7 cellular contexts compared by ENCODE assay signal in the genomic region with DNA sequence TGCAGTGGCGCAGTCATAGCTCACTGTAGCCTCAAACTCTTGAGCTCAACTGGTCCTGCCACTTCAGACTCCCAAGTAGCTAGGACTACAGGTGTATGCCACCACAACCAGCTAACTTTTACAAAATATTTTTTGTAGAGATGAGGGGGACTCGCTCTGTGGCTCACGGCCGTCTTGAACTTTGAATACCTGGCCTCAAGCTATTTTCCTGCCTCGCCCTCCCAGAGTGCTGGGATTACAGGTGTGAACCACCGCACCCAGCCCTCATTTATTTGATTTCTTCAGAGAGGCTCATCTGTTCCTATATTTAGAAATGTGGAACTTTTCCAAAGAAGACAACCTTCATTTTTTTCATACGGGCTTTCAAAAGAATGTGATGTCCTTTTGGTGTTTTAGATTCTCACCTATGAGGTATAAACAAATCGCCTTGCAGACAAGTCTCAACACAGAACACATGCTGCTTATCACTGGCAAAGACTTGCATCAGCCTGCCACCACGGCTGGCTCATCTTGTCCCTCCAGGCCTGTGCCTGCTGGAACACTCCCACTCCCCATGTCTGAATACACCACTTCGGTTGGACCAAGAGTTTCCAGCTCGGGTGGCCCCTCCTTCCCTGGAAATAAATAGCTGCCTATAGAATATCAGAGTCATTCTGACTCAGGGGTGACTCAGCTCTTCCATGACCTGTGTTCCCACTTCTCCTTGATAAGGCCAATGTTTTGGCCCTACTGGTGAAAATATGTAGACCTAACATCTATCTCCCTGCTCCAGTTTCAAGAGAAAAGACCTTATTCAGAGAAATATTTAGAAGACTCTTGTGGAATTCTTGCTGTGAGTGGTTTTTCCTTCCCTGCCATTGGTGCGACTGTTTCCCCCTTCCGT.
A peak's percentile ranks its signal among the peaks of the same experiment; 100 is the strongest.
DNase-seq lines count a peak whose midpoint lies in the region; ATAC-seq, FAIRE-seq and TF ChIP-seq lines count a peak whose summit lies in the region.

No MANE protein-coding gene starts in this region.

- H3K4me2 ChIP-seq in K562 (ENCODE audit: insufficient read depth, low read length): peak overlapping the region; percentile 100

- peak overlapping the region; percentile 34 for H3K27ac ChIP-seq in SJCRH30
- H3K27ac ChIP-seq in K562 (ENCODE audit: extremely low read depth, low read depth, low read length): peak overlapping the region; percentile 83
- no peak overlapping the region for H3K27ac ChIP-seq in liver (ENCODE audit: low read depth in 1 of 2, low read length in 2 of 2)

- peaks cover 9% of the 10 kb centered on the region for H3K4me1 ChIP-seq in SJCRH30
- H3K4me1 ChIP-seq in K562 (replicated peaks in 1 of 2; ENCODE audit: control insufficient read depth in 2 of 2, insufficient read depth in 2 of 2, low read length in 2 of 2): peaks cover 57 to 64% of the 10 kb centered on the region in 2 experiments
- H3K4me1 ChIP-seq in liver (ENCODE audit: control insufficient read depth in 4 of 4, insufficient read depth in 4 of 4, low read length in 3 of 4): peaks cover 0 to 4% (median under 1%) of the 10 kb centered on the region in 4 donors

- H3K27me3 ChIP-seq in SJCRH30 (no peaks in the 10 kb centered on the region), K562 (ENCODE audit: control insufficient read depth in 2 of 2, insufficient read depth in 2 of 2, low read length in 2 of 2) (no peaks in the 10 kb centered on the region; a peak in 1 of 5 replicates), liver (ENCODE audit: control insufficient read depth in 4 of 4, insufficient read depth in 4 of 4, low read length in 3 of 4) (no peaks in the 10 kb centered on the region)

- DNase-seq in HFFc6 (peak; percentile 88), SJCRH30 (peak; percentile 55 to 63), K562 (ENCODE audit: extremely low read depth in 1 of 4, low spot score in 3 of 4) (peak; percentile 97 to 100 (median 98)), putamen (ENCODE audit: low spot score) (no peak)
- DNase-seq in stimulated activated CD8-positive, alpha-beta memory T cell treated with anti-CD3 and anti-CD28 coated beads, Interleukin-4, amount 100 ng/mL, for 4 hours (ENCODE audit: low read depth in 2 of 2, low spot score in 1 of 2): peak; percentile 3 to 33

- intact Hi-C loops in K562 (cut with micrococcal nuclease): loop anchor here (1.0 to 2.0 kb wide), 5 partner anchors 9 to 58 kb away; no protein-coding TSS in a partner anchor

- no peaks in the 10 kb centered on the region for H4K20me1 ChIP-seq in K562 (replicated peaks; ENCODE audit: control insufficient read depth, insufficient read depth, low read length)

- ATAC-seq in K562 (peak; percentile 86), GM19455 (IDR thresholded peaks at IDR 0.05; ENCODE audit: unreplicated experiment) (no peak)

- BruUV-seq in K562 (replicated peaks; lab: Mats Ljungman, UMichigan): TSS peak; percentile 84

- peaks cover 17% of the 10 kb centered on the region for H3K36me3 Mint-ChIP-seq in HFFc6 (ENCODE audit: low read depth)

- peak; percentile 96 for FAIRE-seq in K562 (lab: Jason Lieb, UNC)

- H3K4me3 ChIP-seq in SJCRH30: no peak overlapping the region
- H3K4me3 ChIP-seq in K562: peak overlapping the region; percentile 43
- H3K4me3 ChIP-seq in liver (ENCODE audit: low read depth in 1 of 3, low read length in 3 of 3): no peak overlapping the region

- peak; percentile 48 for TF ChIP-seq CTCF in HFFc6 (IDR thresholded peaks at IDR 0.05)
- peak in 2 of 3 experiments; percentile 9 to 43; a peak in 3 of 6 replicates for TF ChIP-seq CTCF in K562 (IDR thresholded peaks at IDR 0.05 in 2 of 3, conservative IDR thresholded peaks at IDR 0.05 in 1 of 3; ENCODE audit: insufficient read depth in 2 of 3, low read depth in 1 of 3, low read length in 3 of 3)
- TF ChIP-seq CTCF in liver (IDR thresholded peaks at IDR 0.05; ENCODE audit: low read depth, low read length, missing input control): no peak

- peaks cover 7% of the 10 kb centered on the region; the same call in 1 of the 2 replicates for H3K9me3 Mint-ChIP-seq in HFFc6

- no peaks in the 10 kb centered on the region for H3K9me3 ChIP-seq in SJCRH30 (replicated peaks)
- no peaks in the 10 kb centered on the region; the same call in 1 of the 2 replicates for H3K9me3 ChIP-seq in K562 (replicated peaks; ENCODE audit: control insufficient read depth, insufficient read depth, low read depth, low read length)
- H3K9me3 ChIP-seq in liver (ENCODE audit: control insufficient read depth in 4 of 4, low read length in 3 of 4): no peaks in the 10 kb centered on the region

- H3K79me2 ChIP-seq in K562 (ENCODE audit: control insufficient read depth, insufficient read depth, low read length): peaks cover 29% of the 10 kb centered on the region

- no peak overlapping the region for H2AFZ ChIP-seq in K562 (ENCODE audit: low read depth, low read length)

- peak overlapping the region; percentile 15 to 84; a peak in 3 of 4 replicates for H3K9ac ChIP-seq in K562 (ENCODE audit: insufficient read depth in 1 of 2, low read depth in 2 of 2, low read length in 2 of 2)
- H3K9ac ChIP-seq in liver (ENCODE audit: low read depth in 1 of 2, low read length in 2 of 2): no peak overlapping the region

- peaks cover 61% of the 10 kb centered on the region for H3K4me1 Mint-ChIP-seq in HFFc6 (ENCODE audit: low read depth)

- H3K27me3 Mint-ChIP-seq in HFFc6 (ENCODE audit: insufficient read depth): no peaks in the 10 kb centered on the region; the same call in 1 of the 2 replicates

- CTCF ChIA-PET in K562 (lab: Yijun Ruan, JAX; ENCODE audit: low intra/inter-chr PET ratio): interaction anchor here (1.0 kb wide), 1 partner anchor 14 kb away, joined by 5 read pairs; no protein-coding TSS in a partner anchor

- peak overlapping the region; percentile 99 for H3K27ac Mint-ChIP-seq in HFFc6

- in situ Hi-C loops in K562 (cut with MboI): no loop called here

- H3K9me1 ChIP-seq in K562 (ENCODE audit: control insufficient read depth, insufficient read depth, low read length): no peaks in the 10 kb centered on the region

- POLR2A ChIA-PET in K562 (lab: Yijun Ruan, JAX): interaction anchor here (0.5 to 6.3 kb wide), 33 partner anchors 9 to 634 kb away, joined by 3 to 80 read pairs (median 5); no protein-coding TSS in a partner anchor

- no peak for TF ChIP-seq POLR2A in K562 (conservative IDR thresholded peaks at IDR 0.05)

- H3K36me3 ChIP-seq in SJCRH30 (no peaks in the 10 kb centered on the region), K562 (ENCODE audit: control insufficient read depth, insufficient read depth, low read length) (no peaks in the 10 kb centered on the region; the same call in 2 of the 3 replicates), liver (ENCODE audit: control insufficient read depth in 4 of 4, insufficient read depth in 3 of 4, low read depth in 1 of 4, low read length in 3 of 4) (no peaks in the 10 kb centered on the region)

- 18% methylated on average over 13 of the region's 13 CpGs for WGBS in K562 (ENCODE audit: insufficient coverage, low coverage, missing lambda C conversion rate)
- 83% methylated on average over 13 of the region's 13 CpGs for WGBS in liver

- TF ChIP-seq RAD21 in K562 (CRISPR knock-in tag; conservative IDR thresholded peaks at IDR 0.05 in 1 of 2, IDR thresholded peaks at IDR 0.05 in 1 of 2) (peak in 1 of 2 experiments; percentile 29; a peak in 3 of 4 replicates), liver (IDR thresholded peaks at IDR 0.05) (no peak)

- peak overlapping the region; percentile 73 for H3K4me3 Mint-ChIP-seq in HFFc6

- peak; percentile 99 for TF ChIP-seq EP300 in K562 (IDR thresholded peaks at IDR 0.05; ENCODE audit: low read length)

TF ChIP-seq in K562, 482 proteins besides CTCF, POLR2A, EP300 and RAD21 (continues in another document):
- no peak for TF ChIP-seq PRMT5 (CRISPR knock-in tag; IDR thresholded peaks at IDR 0.05)
- TF ChIP-seq MTA1 (IDR thresholded peaks at IDR 0.05; ENCODE audit: borderline replicate concordance): no peak
- TF ChIP-seq, protein P1, sequence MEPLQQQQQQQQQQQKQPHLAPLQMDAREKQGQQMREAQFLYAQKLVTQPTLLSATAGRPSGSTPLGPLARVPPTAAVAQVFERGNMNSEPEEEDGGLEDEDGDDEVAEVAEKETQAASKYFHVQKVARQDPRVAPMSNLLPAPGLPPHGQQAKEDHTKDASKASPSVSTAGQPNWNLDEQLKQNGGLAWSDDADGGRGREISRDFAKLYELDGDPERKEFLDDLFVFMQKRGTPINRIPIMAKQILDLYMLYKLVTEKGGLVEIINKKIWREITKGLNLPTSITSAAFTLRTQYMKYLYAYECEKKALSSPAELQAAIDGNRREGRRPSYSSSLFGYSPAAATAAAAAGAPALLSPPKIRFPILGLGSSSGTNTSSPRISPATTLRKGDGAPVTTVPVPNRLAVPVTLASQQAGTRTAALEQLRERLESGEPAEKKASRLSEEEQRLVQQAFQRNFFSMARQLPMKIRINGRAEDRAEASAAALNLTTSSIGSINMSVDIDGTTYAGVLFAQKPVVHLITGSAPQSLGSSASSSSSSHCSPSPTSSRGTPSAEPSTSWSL (CRISPR knock-in tag; IDR thresholded peaks at IDR 0.05; ENCODE audit: borderline replicate concordance): no peak
- TF ChIP-seq MED1 (CRISPR knock-in tag; IDR thresholded peaks at IDR 0.05; ENCODE audit: borderline replicate concordance): no peak
- TF ChIP-seq COPS2 (conservative IDR thresholded peaks at IDR 0.05): no peak
- TF ChIP-seq NCOR1 (IDR thresholded peaks at IDR 0.05): no peak
- TF ChIP-seq CBFA2T2 (conservative IDR thresholded peaks at IDR 0.05): no peak
- TF ChIP-seq BCOR (IDR thresholded peaks at IDR 0.05): no peak

TF ChIP-seq in liver, 16 proteins besides CTCF, POLR2A, EP300 and RAD21:
- TF ChIP-seq JUND (IDR thresholded peaks at IDR 0.05) (peak; percentile 51 to 84), FOXA1 (IDR thresholded peaks at IDR 0.05) (no peak), RXRA (IDR thresholded peaks at IDR 0.05) (no peak)

Comparison
In these comparisons a context has a peak if more than half of its experiments do, and no peak if none do; other contexts are left out.
1. H3K27ac ChIP-seq: peak in SJCRH30 (single experiment) and K562 (single experiment); none in liver (0 of 2).
2. H3K9ac ChIP-seq: peak in K562 (2 of 2); none in liver (0 of 2).